ENCODE assay signal across 10 cellular contexts in genomic region chr22:46074771-46075551, GRCh38.
DNase-seq lines count a peak whose midpoint lies in the region; ATAC-seq and TF ChIP-seq lines count a peak whose summit lies in the region.
"Had no signal": no experiment of that assay in that cellular context is flagged by ENCODE, and none has a peak within 500 bp of the region (broad histone marks: within the 10 kb centered on the region; RNA-seq: fewer than 3 reads in every experiment).

No MANE protein-coding gene starts in this region.

- no peaks in the 10 kb centered on the region for H3K9me3 Mint-ChIP-seq in dendritic cell treated with granulocyte-macrophage colony-stimulating factor and Interleukin-4, amounts not matched to agents 40 ng/mL and 50 ng/mL, for 4 days

- H3K4me1 Mint-ChIP-seq in dendritic cell treated with granulocyte-macrophage colony-stimulating factor and Interleukin-4, amounts not matched to agents 40 ng/mL and 50 ng/mL, for 4 days (ENCODE audit: low read depth), result peaks cover 70% of the 10 kb centered on the region

- H3K36me3 ChIP-seq in BJ (ENCODE audit: control insufficient read depth, insufficient read depth, low read length) (peaks cover 40% of the 10 kb centered on the region), MG63 (peaks cover 78% of the 10 kb centered on the region)

- H3K36me3 Mint-ChIP-seq in dendritic cell treated with granulocyte-macrophage colony-stimulating factor and Interleukin-4, amounts not matched to agents 40 ng/mL and 50 ng/mL, for 4 days (ENCODE audit: low read depth), result peaks cover 78% of the 10 kb centered on the region

- H3K27ac Mint-ChIP-seq in dendritic cell treated with granulocyte-macrophage colony-stimulating factor and Interleukin-4, amounts not matched to agents 40 ng/mL and 50 ng/mL, for 4 days, result peak overlapping the region; percentile 87

- H3K4me3 ChIP-seq in BJ (ENCODE audit: low read depth, low read length) (peak overlapping the region; percentile 98), MG63 (peak overlapping the region; percentile 78)
- H3K4me3 ChIP-seq: GM12878 had no signal

- no peaks in the 10 kb centered on the region for H3K27me3 Mint-ChIP-seq in dendritic cell treated with granulocyte-macrophage colony-stimulating factor and Interleukin-4, amounts not matched to agents 40 ng/mL and 50 ng/mL, for 4 days

- no peak for TF ChIP-seq CTCF in BJ (IDR thresholded peaks at IDR 0.05; ENCODE audit: insufficient read depth, low read depth, low read length)

- POLR2A ChIA-PET in BJ (lab: Charles Lee), result interaction anchor here (1.4 kb wide), 1 partner anchor 69 kb away, joined by 3 read pairs; no protein-coding TSS in a partner anchor

- no peak for DNase-seq in BJ (ENCODE audit: low read depth)
- peak; percentile 48 for DNase-seq in MG63
- peak; percentile 61 for DNase-seq in myocyte (ENCODE audit: low read depth)
- DNase-seq in NCI-H774 (lab: John Stamatoyannopoulos, UW), result no peak
- no peak for DNase-seq in cerebellar cortex (ENCODE audit: low spot score)
- DNase-seq in DMS79 treated with DMSO at 0.1 percent for 48 hours (lab: John Stamatoyannopoulos, UW), result no peak
- DNase-seq: MV-4-11 had no signal

- ATAC-seq in HG03457 (IDR thresholded peaks at IDR 0.05; ENCODE audit: unreplicated experiment), result no peak
- ATAC-seq: GM12878 had no signal

- CTCF ChIA-PET in BJ (lab: Yijun Ruan, JAX), result interaction anchor here (0.7 to 7.3 kb wide), 6 partner anchors 42 to 74 kb away, joined by 3 to 77 read pairs (median 8); no protein-coding TSS in a partner anchor

- H3K9me3 ChIP-seq in MG63, result no peaks in the 10 kb centered on the region

- H3K27me3 ChIP-seq in BJ (ENCODE audit: control insufficient read depth, insufficient read depth, low read length) (no peaks in the 10 kb centered on the region), MG63 (no peaks in the 10 kb centered on the region)

- intact Hi-C loops in dendritic cell treated with granulocyte-macrophage colony-stimulating factor and Interleukin-4, amounts not matched to agents 40 ng/mL and 50 ng/mL, for 4 days (cut with micrococcal nuclease), result loop anchor here (5.0 kb wide), 2 partner anchors 38 to 78 kb away; no protein-coding TSS in a partner anchor

- H3K4me3 Mint-ChIP-seq in dendritic cell treated with granulocyte-macrophage colony-stimulating factor and Interleukin-4, amounts not matched to agents 40 ng/mL and 50 ng/mL, for 4 days, result peak overlapping the region; percentile 91

Comparison
In these comparisons a context has a peak if more than half of its experiments do, and no peak if none do; other contexts are left out.
1. DNase-seq: peak in MG63 (single experiment) and myocyte (single experiment); none in BJ (single experiment), NCI-H774 (single experiment), cerebellar cortex (single experiment) and DMS79 treated with DMSO at 0.1 percent for 48 hours (single experiment).